Comparison of ENCODE assay signal across 29 cellular contexts in genomic region chr3:143628971-143629370, GRCh38.
A peak's percentile ranks its signal among the peaks of the same experiment; 100 is the strongest.
DNase-seq lines count a peak whose midpoint lies in the region; ATAC-seq, FAIRE-seq and TF ChIP-seq lines count a peak whose summit lies in the region.
"Had no signal": no experiment of that assay in that cellular context is flagged by ENCODE, and none has a peak within 500 bp of the region (broad histone marks: within the 10 kb centered on the region; RNA-seq: fewer than 3 reads in every experiment).

No MANE protein-coding gene starts in this region.

- no peak for FAIRE-seq in D721Med (lab: Jason Lieb, UNC)
- FAIRE-seq: A204.1, GM12891 had no signal

- DNase-seq in EL (peak; percentile 5), M059J (ENCODE audit: low read depth) (peak; percentile 2), brain microvascular endothelial cell (peak; percentile 5), iris pigment epithelial cell (ENCODE audit: low read depth) (peak; percentile 45), NCI-H2227 treated with DMSO at 0.1 percent for 48 hours (lab: John Stamatoyannopoulos, UW) (no peak), D721Med (ENCODE audit: insufficient read length, low spot score) (no peak), Right ventricle myocardium superior (no peak)
- DNase-seq: CD4-positive, alpha-beta T cell; GF-D8; GM23248; H7; HFFc6; Kasumi-1; MV-4-11; NCI-H1105; NCI-H1436 treated with DMSO at 0.1 percent for 48 hours; NCI-H187 treated with DMSO at 0.1 percent for 48 hours; NCI-H2171 treated with DMSO at 0.1 percent for 48 hours; NCI-H446; NCI-H524 treated with DMSO at 0.1 percent for 48 hours; NCI-H774; NK-92 treated with Interleukin-12 subunit alpha and Interleukin-12 subunit beta, amount 100 ng/mL, for 24 hours; PC-3; SJCRH30 had no signal

- H3K4me3 ChIP-seq in brain microvascular endothelial cell (ENCODE audit: low read depth, low read length), result no peak overlapping the region
- H3K4me3 ChIP-seq: BLaER1, GM23248, SJCRH30 had no signal

- TF ChIP-seq CTCF in brain microvascular endothelial cell (IDR thresholded peaks at IDR 0.05; ENCODE audit: low read depth, low read length, missing control alignments) (no peak), D721Med (IDR thresholded peaks at IDR 0.05; ENCODE audit: insufficient read depth, missing control alignments) (no peak)

- ATAC-seq in GM21528 (IDR thresholded peaks at IDR 0.05; ENCODE audit: low FRiP score, unreplicated experiment) (no peak), Right ventricle myocardium superior (ENCODE audit: poor library complexity) (no peak)
- ATAC-seq: PC-3, SK-N-SH treated with all-trans-retinoic acid at 6 μM for 48 hours had no signal

- in situ Hi-C loops in brain microvascular endothelial cell (cut with HindIII; ENCODE audit: low pct_ligation_motif_present, low sequenced_read_pairs), result no loop called here

- no peaks in the 10 kb centered on the region for H3K36me3 ChIP-seq in brain microvascular endothelial cell (replicated peaks)
- H3K36me3 ChIP-seq: BLaER1, SJCRH30 had no signal

- H3K27me3 ChIP-seq in brain microvascular endothelial cell (replicated peaks), result no peaks in the 10 kb centered on the region
- H3K27me3 ChIP-seq: BLaER1, SJCRH30 had no signal

- no peak overlapping the region for H3K27ac ChIP-seq in brain microvascular endothelial cell
- H3K27ac ChIP-seq: BLaER1, GM23248, SJCRH30 had no signal

- intact Hi-C loops in Right ventricle myocardium superior (cut with DNase I), result no loop called here

Comparison
In these comparisons a context has a peak if more than half of its experiments do, and no peak if none do; other contexts are left out.
1. DNase-seq: peak in EL (single experiment), M059J (single experiment), brain microvascular endothelial cell (single experiment) and iris pigment epithelial cell (single experiment); none in NCI-H2227 treated with DMSO at 0.1 percent for 48 hours (single experiment), D721Med (single experiment) and Right ventricle myocardium superior (single experiment).